8 cellular contexts compared by ENCODE assay signal in genomic region chr2:43219383-43220228, GRCh38. TPM values are rescaled to one million over a fixed set of nuclear protein-coding genes. Genes with fewer than 3 reads are reported as not detected.
DNase-seq lines count a peak whose midpoint lies in the region; ATAC-seq, FAIRE-seq and TF ChIP-seq lines count a peak whose summit lies in the region.

No MANE protein-coding gene starts in this region.

- H3K27me3 Mint-ChIP-seq in immature natural killer cell (ENCODE audit: low read depth in 3 of 3): peaks cover 51 to 57% (median 57%) of the 10 kb centered on the region in 3 donors

- TF ChIP-seq CTCF in VCaP (conservative IDR thresholded peaks at IDR 0.05): no peak
- TF ChIP-seq CTCF in breast epithelium (IDR thresholded peaks at IDR 0.05): peak in 2 of 3 donors; percentile 8 to 14

- H3K9me3 ChIP-seq in breast epithelium: no peaks in the 10 kb centered on the region

- peaks cover 0 to 2% (median 0%) of the 10 kb centered on the region in 6 donors for H3K9me3 Mint-ChIP-seq in immature natural killer cell

- peaks cover 3% of the 10 kb centered on the region for H3K36me3 ChIP-seq in breast epithelium

- peak; percentile 66 for FAIRE-seq in GM12891 (lab: Jason Lieb, UNC)

- H3K27me3 ChIP-seq in breast epithelium: no peaks in the 10 kb centered on the region

- intact Hi-C loops in breast epithelium (cut with DNase I; ENCODE audit: low total_unique reads): loop anchor here (10.0 kb wide), 4 partner anchors 85 to 385 kb away; no protein-coding TSS in a partner anchor

- H3K27ac ChIP-seq in VCaP: peak overlapping the region; percentile 99
- peak overlapping the region; percentile 90 to 99 for H3K27ac ChIP-seq in breast epithelium

- peak overlapping the region; percentile 95 to 99 (median 98) for H3K27ac Mint-ChIP-seq in immature natural killer cell

- H3K4me1 ChIP-seq in breast epithelium: peaks cover 0 to 30% of the 10 kb centered on the region in 2 donors

- peak overlapping the region; percentile 88 to 98 (median 93) for H3K4me3 Mint-ChIP-seq in immature natural killer cell

- DNase-seq in GM12891 (ENCODE audit: insufficient read length, low spot score): peak; percentile 72
- DNase-seq in NCI-H1105 (lab: John Stamatoyannopoulos, UW): peak; percentile 67
- peak; percentile 85 to 87 for DNase-seq in breast epithelium (ENCODE audit: low spot score in 2 of 2)
- peak; percentile 92 to 94 (median 94) for DNase-seq in immature natural killer cell
- DNase-seq in stimulated activated CD4-positive, alpha-beta T cell treated with anti-CD3 and anti-CD28 coated beads, Interleukin-12 subunit alpha, Interleukin-12 subunit beta, amount 100 ng/mL, for 24 hours (ENCODE audit: low read depth in 2 of 2): peak; percentile 54 to 68
- no peak for DNase-seq in NCI-H1436 (lab: John Stamatoyannopoulos, UW)

- peaks cover 32 to 38% (median 34%) of the 10 kb centered on the region in 3 donors for H3K36me3 Mint-ChIP-seq in immature natural killer cell

- peaks cover 57 to 70% of the 10 kb centered on the region in 2 donors for H3K4me1 Mint-ChIP-seq in immature natural killer cell

- TF ChIP-seq POLR2A in GM12891 (IDR thresholded peaks at IDR 0.05; ENCODE audit: low read depth, low read length): peak; percentile 81
- TF ChIP-seq POLR2A in breast epithelium (IDR thresholded peaks at IDR 0.05): no peak

- ATAC-seq in HG02610 (IDR thresholded peaks at IDR 0.05; ENCODE audit: unreplicated experiment): peak; percentile 67

- peak overlapping the region; percentile 69 to 96 (median 91) for H3K4me3 ChIP-seq in breast epithelium

TF ChIP-seq in GM12891, 5 proteins besides CTCF, POLR2A, EP300 and RAD21:
- TF ChIP-seq SPI1 (IDR thresholded peaks at IDR 0.05; ENCODE audit: low read depth, low read length) (peak; percentile 64), PAX5 (IDR thresholded peaks at IDR 0.05; ENCODE audit: insufficient read depth, low read length, severe bottlenecking) (no peak), TAF1 (IDR thresholded peaks at IDR 0.05; ENCODE audit: low read depth, low read length) (peak; percentile 71), POLR2AphosphoS5 (IDR thresholded peaks at IDR 0.05; ENCODE audit: low read depth, low read length) (peak; percentile 78), POU2F2 (IDR thresholded peaks at IDR 0.05; ENCODE audit: low read depth, low read length) (peak; percentile 43; the same call in 1 of the 2 replicates)

RNA-seq across cellular contexts. Expression of gene ZFP36L2, which starts 6.8 kb away (rescaled TPM):
- 16.6 TPM for polyA plus RNA-seq in GM12891 (2012; ENCODE audit: low read depth, missing spikeins)
- 100 to 1,000 TPM; 111 to 155 (median 124) TPM for total RNA-seq in breast epithelium
- polyA plus RNA-seq in immature natural killer cell: 100 to 1,000 TPM; 166 to 431 (median 274) TPM
